19 cellular contexts compared by ENCODE assay signal in the genomic region with DNA sequence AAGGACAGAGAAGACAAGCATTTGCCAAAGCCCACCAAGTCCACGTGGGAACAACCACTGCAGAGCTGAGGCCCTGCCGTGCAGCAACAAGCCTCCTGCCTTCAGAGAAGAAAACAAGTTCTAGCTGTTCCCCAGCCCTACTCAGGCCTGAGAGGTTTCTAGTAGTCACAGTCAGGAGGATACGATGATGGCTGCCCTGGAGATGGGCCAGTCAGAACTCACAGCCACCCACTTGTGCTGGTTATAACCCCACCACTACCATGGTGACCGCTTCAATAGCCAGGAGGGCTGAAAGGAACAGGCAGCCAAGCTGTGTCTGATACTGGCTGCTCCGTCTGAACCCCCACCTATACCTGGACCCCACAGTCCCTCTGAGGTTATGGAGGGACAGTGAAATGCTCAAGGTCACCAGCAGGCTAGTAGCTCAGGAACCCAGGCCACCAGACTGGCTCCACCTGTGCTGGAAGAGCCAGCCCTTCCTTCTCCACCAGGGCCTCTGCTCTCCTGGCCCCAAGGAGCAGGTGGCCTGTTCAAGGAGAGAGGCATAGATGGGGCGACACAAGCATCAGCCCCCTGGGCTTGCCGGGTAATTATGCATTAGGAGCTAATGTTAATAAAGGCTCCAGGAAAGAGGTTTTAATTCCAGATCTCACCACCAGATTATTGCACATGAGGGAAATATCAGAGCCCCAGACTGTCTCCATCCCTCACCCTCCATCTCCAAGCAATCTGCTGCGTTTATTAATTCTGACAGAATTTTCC.
"Had no signal": no experiment of that assay in that cellular context is flagged by ENCODE, and none has a peak within 500 bp of the region (broad histone marks: within the 10 kb centered on the region; RNA-seq: fewer than 3 reads in every experiment).

No MANE protein-coding gene starts in this region.

- FAIRE-seq: endometrium had no signal

- H3K9me3 Mint-ChIP-seq: activated naive CD4-positive, alpha-beta T cell treated with anti-CD3 and anti-CD28 coated beads, Interleukin-2, amount 10 ng/mL, durations not matched to agents 7 days and 5 days; activated naive CD8-positive, alpha-beta T cell treated with anti-CD3 and anti-CD28 coated beads, Interleukin-2, amount 50 U/mL, for 24 hours; activated T-cell treated with anti-CD3 and anti-CD28 coated beads, Interleukin-2, amount 50 U/mL, for 4 hours; memory B cell had no signal

- H3K27ac Mint-ChIP-seq: activated naive CD4-positive, alpha-beta T cell treated with anti-CD3 and anti-CD28 coated beads, Interleukin-2, amount 10 ng/mL, durations not matched to agents 7 days and 5 days; activated naive CD8-positive, alpha-beta T cell treated with anti-CD3 and anti-CD28 coated beads, Interleukin-2, amount 50 U/mL, for 24 hours; memory B cell; naive B cell had no signal

- H3K27me3 Mint-ChIP-seq: activated naive CD8-positive, alpha-beta T cell treated with anti-CD3 and anti-CD28 coated beads, Interleukin-2, amount 50 U/mL, for 24 hours had no signal

- H3K4me3 ChIP-seq: coronary artery, mucosa of descending colon, ovary, spleen had no signal

- H3K36me3 Mint-ChIP-seq: activated naive CD4-positive, alpha-beta T cell treated with anti-CD3 and anti-CD28 coated beads, Interleukin-2, amount 10 ng/mL, durations not matched to agents 7 days and 5 days; memory B cell; naive B cell had no signal

- H3K9me3 ChIP-seq: mucosa of descending colon, ovary, spleen had no signal

- H3K36me3 ChIP-seq: brain microvascular endothelial cell, ovary, spleen had no signal

- DNase-seq: activated CD4-positive, alpha-beta T cell treated with anti-CD3 and anti-CD28 coated beads, Interleukin-2, amount 50 U/mL, for 1 hour; activated CD4-positive, CD25-positive, alpha-beta regulatory T cell treated with anti-CD3 and anti-CD28 coated beads, Interleukin-2, amount 50 U/mL, for 72 hours; activated CD8-positive, alpha-beta memory T cell treated with anti-CD3 and anti-CD28 coated beads, Interleukin-2, amount 50 U/mL, for 4 hours; activated naive CD4-positive, alpha-beta T cell treated with anti-CD3 and anti-CD28 coated beads, Interleukin-2, amount 10 ng/mL, durations not matched to agents 7 days and 5 days; activated naive CD8-positive, alpha-beta T cell treated with anti-CD3 and anti-CD28 coated beads, Interleukin-2, amount 50 U/mL, for 24 hours; activated T-cell treated with anti-CD3 and anti-CD28 coated beads, Interleukin-2, amount 50 U/mL, for 4 hours; brain microvascular endothelial cell; erythroblast; foreskin melanocyte; mucosa of descending colon; naive B cell; ovary; spleen; stimulated activated CD4-positive, alpha-beta T cell treated with anti-CD3 and anti-CD28 coated beads, Interleukin-4, amount 100 ng/mL, for 4 hours; stimulated activated naive CD4-positive, alpha-beta T cell; T1000 had no signal

- H3K27ac ChIP-seq: brain microvascular endothelial cell, coronary artery, ovary, spleen had no signal

- H3K4me1 Mint-ChIP-seq: memory B cell had no signal

- ATAC-seq: activated naive CD8-positive, alpha-beta T cell treated with anti-CD3 and anti-CD28 coated beads, Interleukin-2, amount 50 U/mL, for 24 hours; activated T-cell treated with anti-CD3 and anti-CD28 coated beads, Interleukin-2, amount 50 U/mL, for 4 hours; mucosa of descending colon had no signal

- H3K4me3 Mint-ChIP-seq: activated naive CD4-positive, alpha-beta T cell treated with anti-CD3 and anti-CD28 coated beads, Interleukin-2, amount 10 ng/mL, durations not matched to agents 7 days and 5 days; activated naive CD8-positive, alpha-beta T cell treated with anti-CD3 and anti-CD28 coated beads, Interleukin-2, amount 50 U/mL, for 24 hours; activated T-cell treated with anti-CD3 and anti-CD28 coated beads, Interleukin-2, amount 50 U/mL, for 4 hours; memory B cell; naive B cell had no signal

- H3K27me3 ChIP-seq: brain microvascular endothelial cell, ovary had no signal
